In the genomic region with DNA sequence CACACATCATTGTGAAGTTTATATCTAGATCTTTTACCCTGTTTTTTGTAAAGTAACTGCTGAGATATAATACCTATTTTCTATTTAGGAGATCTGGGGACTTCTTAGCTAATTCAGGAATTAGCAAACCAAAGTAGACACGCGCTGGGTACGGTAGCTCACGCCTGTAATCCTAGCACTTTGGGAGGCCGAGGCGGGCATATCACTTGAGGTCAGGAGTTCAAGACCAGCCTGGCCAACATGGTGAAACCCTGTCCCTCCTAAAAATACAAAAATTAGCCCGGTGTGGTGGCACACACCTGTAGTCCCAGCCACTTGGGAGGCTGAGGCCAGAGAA, we compare ENCODE assay signal across 7 cellular contexts. TPM values are rescaled to one million over a fixed set of nuclear protein-coding genes. Genes with fewer than 3 reads are reported as not detected.
A peak's percentile ranks its signal among the peaks of the same experiment; 100 is the strongest.
DNase-seq lines count a peak whose midpoint lies in the region; ATAC-seq and TF ChIP-seq lines count a peak whose summit lies in the region.
"Not testable (repeated sequence)": the region's sequence is repeated elsewhere in the genome, so short reads cannot be mapped to it uniquely, and the experiment has no call there.

No MANE protein-coding gene starts in this region.

- not testable (repeated sequence) for DNase-seq in activated CD8-positive, alpha-beta T cell treated with anti-CD3 and anti-CD28 coated beads, Interleukin-2, amount 10 ng/mL, durations not matched to agents 7 days and 5 days; MCF 10A (ENCODE audit: unreplicated experiment); stimulated activated effector memory CD8-positive, alpha-beta T cell treated with anti-CD3 and anti-CD28 coated beads, Interleukin-12 subunit alpha, Interleukin-12 subunit beta, amount 100 ng/mL, for 72 hours (ENCODE audit: low spot score in 2 of 2)

- POLR2A ChIA-PET in activated CD8-positive, alpha-beta T cell treated with anti-CD3 and anti-CD28 coated beads, Interleukin-2, amount 10 ng/mL, durations not matched to agents 7 days and 5 days (lab: Charles Lee), result interaction anchor here (0.7 to 4.8 kb wide), 7 partner anchors 11 to 360 kb away, joined by 3 to 40 read pairs (median 4); a partner anchor contains a TSS
- POLR2A ChIA-PET in MCF 10A (lab: Yijun Ruan, JAX), result interaction anchor here (0.7 to 0.9 kb wide), 2 partner anchors 8 to 19 kb away, joined by 3 read pairs; no protein-coding TSS in a partner anchor

- H3K36me3 Mint-ChIP-seq in IgD-negative memory B cell, result peaks cover 11% of the 10 kb centered on the region
- peaks cover 47% of the 10 kb centered on the region for H3K36me3 Mint-ChIP-seq in activated CD8-positive, alpha-beta T cell treated with anti-CD3 and anti-CD28 coated beads, Interleukin-2, amount 10 ng/mL, durations not matched to agents 7 days and 5 days (ENCODE audit: low read depth)
- H3K36me3 Mint-ChIP-seq in MCF 10A (ENCODE audit: insufficient read depth, unreplicated experiment), result not testable (repeated sequence)
- H3K36me3 Mint-ChIP-seq in stimulated activated effector memory CD8-positive, alpha-beta T cell treated with anti-CD3 and anti-CD28 coated beads, Interleukin-12 subunit alpha, Interleukin-12 subunit beta, amount 100 ng/mL, for 72 hours, result peaks cover 67% of the 10 kb centered on the region

- H3K4me1 Mint-ChIP-seq in IgD-negative memory B cell, result peaks cover 54 to 63% (median 61%) of the 10 kb centered on the region in 3 donors
- H3K4me1 Mint-ChIP-seq in activated CD8-positive, alpha-beta T cell treated with anti-CD3 and anti-CD28 coated beads, Interleukin-2, amount 10 ng/mL, durations not matched to agents 7 days and 5 days (ENCODE audit: low read depth), result peaks cover 77% of the 10 kb centered on the region
- not testable (repeated sequence) for H3K4me1 Mint-ChIP-seq in MCF 10A (ENCODE audit: insufficient read depth, unreplicated experiment)
- H3K4me1 Mint-ChIP-seq in stimulated activated effector memory CD8-positive, alpha-beta T cell treated with anti-CD3 and anti-CD28 coated beads, Interleukin-12 subunit alpha, Interleukin-12 subunit beta, amount 100 ng/mL, for 72 hours, result peaks cover 85% of the 10 kb centered on the region

- H3K27ac Mint-ChIP-seq in IgD-negative memory B cell (peak overlapping the region; percentile 30 to 97 (median 95)), MCF 10A (ENCODE audit: low read depth, unreplicated experiment) (peak overlapping the region; percentile 76)
- H3K27ac Mint-ChIP-seq in activated CD8-positive, alpha-beta T cell treated with anti-CD3 and anti-CD28 coated beads, Interleukin-2, amount 10 ng/mL, durations not matched to agents 7 days and 5 days, result peak overlapping the region; percentile 95
- H3K27ac Mint-ChIP-seq in stimulated activated effector memory CD8-positive, alpha-beta T cell treated with anti-CD3 and anti-CD28 coated beads, Interleukin-12 subunit alpha, Interleukin-12 subunit beta, amount 100 ng/mL, for 72 hours, result peak overlapping the region; percentile 94

- TF ChIP-seq CTCF in MCF 10A (IDR thresholded peaks at IDR 0.05; ENCODE audit: unreplicated experiment), result not testable (repeated sequence)

- H3K27ac ChIP-seq in layer of hippocampus (ENCODE audit: low read depth, low read length), result peak overlapping the region; percentile 73

- intact Hi-C loops in MCF 10A (cut with micrococcal nuclease), result not testable (repeated sequence)

- H3K9me3 Mint-ChIP-seq in IgD-negative memory B cell; activated CD8-positive, alpha-beta T cell treated with anti-CD3 and anti-CD28 coated beads, Interleukin-2, amount 10 ng/mL, durations not matched to agents 7 days and 5 days (ENCODE audit: insufficient read depth); MCF 10A (ENCODE audit: unreplicated experiment); stimulated activated effector memory CD8-positive, alpha-beta T cell treated with anti-CD3 and anti-CD28 coated beads, Interleukin-12 subunit alpha, Interleukin-12 subunit beta, amount 100 ng/mL, for 72 hours: not testable (repeated sequence)

- ATAC-seq in GM19025 (IDR thresholded peaks at IDR 0.05; ENCODE audit: low read depth, unreplicated experiment), result peak; percentile 12
- ATAC-seq in HG02588 (IDR thresholded peaks at IDR 0.05; ENCODE audit: unreplicated experiment), result peak; percentile 19
- not testable (repeated sequence) for ATAC-seq in activated CD8-positive, alpha-beta T cell treated with anti-CD3 and anti-CD28 coated beads, Interleukin-2, amount 10 ng/mL, durations not matched to agents 7 days and 5 days
- ATAC-seq in stimulated activated effector memory CD8-positive, alpha-beta T cell treated with anti-CD3 and anti-CD28 coated beads, Interleukin-12 subunit alpha, Interleukin-12 subunit beta, amount 100 ng/mL, for 72 hours, result peak; percentile 43

- not testable (repeated sequence) for H3K27me3 ChIP-seq in layer of hippocampus (ENCODE audit: control insufficient read depth, insufficient read depth, low read length)

- CTCF ChIA-PET in activated CD8-positive, alpha-beta T cell treated with anti-CD3 and anti-CD28 coated beads, Interleukin-2, amount 10 ng/mL, durations not matched to agents 7 days and 5 days (lab: Charles Lee), result interaction anchor here (0.6 to 2.1 kb wide), 6 partner anchors 17 to 96 kb away, joined by 3 to 7 read pairs (median 6); no protein-coding TSS in a partner anchor
- CTCF ChIA-PET in MCF 10A (lab: Yijun Ruan, JAX), result interaction anchor here (1.0 to 1.5 kb wide), 2 partner anchors 24 to 175 kb away, joined by 4 to 5 read pairs; no protein-coding TSS in a partner anchor

- H3K27me3 Mint-ChIP-seq in IgD-negative memory B cell; activated CD8-positive, alpha-beta T cell treated with anti-CD3 and anti-CD28 coated beads, Interleukin-2, amount 10 ng/mL, durations not matched to agents 7 days and 5 days (ENCODE audit: low read depth); MCF 10A (ENCODE audit: insufficient read depth, unreplicated experiment): not testable (repeated sequence)

- not testable (repeated sequence) for BruUV-seq in MCF 10A (replicated peaks; lab: Mats Ljungman, UMichigan)

- H3K4me3 Mint-ChIP-seq in IgD-negative memory B cell, result peak overlapping the region; percentile 33 to 93 (median 76)
- peak overlapping the region; percentile 63 for H3K4me3 Mint-ChIP-seq in activated CD8-positive, alpha-beta T cell treated with anti-CD3 and anti-CD28 coated beads, Interleukin-2, amount 10 ng/mL, durations not matched to agents 7 days and 5 days
- not testable (repeated sequence) for H3K4me3 Mint-ChIP-seq in MCF 10A (ENCODE audit: unreplicated experiment)
- H3K4me3 Mint-ChIP-seq in stimulated activated effector memory CD8-positive, alpha-beta T cell treated with anti-CD3 and anti-CD28 coated beads, Interleukin-12 subunit alpha, Interleukin-12 subunit beta, amount 100 ng/mL, for 72 hours, result peak overlapping the region; percentile 66

RNA-seq across cellular contexts. Expression of a gene that starts 23.0 kb away (rescaled TPM):
- polyA plus RNA-seq in IgD-negative memory B cell, result 91.6 TPM
- total RNA-seq in activated CD8-positive, alpha-beta T cell treated with anti-CD3 and anti-CD28 coated beads, Interleukin-2, amount 10 ng/mL, durations not matched to agents 7 days and 5 days, result 100 to 1,000 TPM; 188 to 224 TPM
- 4.4 and 6.9 TPM in 2 replicates for total RNA-seq in MCF 10A (2022)

Comparison
In these comparisons a context has a peak if more than half of its experiments do, and no peak if none do; other contexts are left out.
1. RNA of a gene that starts 23.0 kb away (total RNA-seq): 188 to 224 TPM in activated CD8-positive, alpha-beta T cell treated with anti-CD3 and anti-CD28 coated beads, Interleukin-2, amount 10 ng/mL, durations not matched to agents 7 days and 5 days; 4.4 to 6.9 TPM in MCF 10A; every median in the first group is over 10 times any median in the second.
2. Peak in every context shown above with its lines, with median percentiles within 50 percentile points of each other: H3K27ac Mint-ChIP-seq.